In genomic region chr9:33165263-33166151, GRCh38 we compare ENCODE assay signal across 1 cellular context.
TF ChIP-seq lines count a peak whose summit lies in the region.

No MANE protein-coding gene starts in this region.

TF ChIP-seq in HepG2, 621 proteins besides CTCF, POLR2A, EP300 and RAD21 (continued from another document and continues in another):
- TF ChIP-seq DZIP1 (CRISPR knock-in tag; IDR thresholded peaks at IDR 0.05) (no peak), CBX5 (CRISPR knock-in tag; IDR thresholded peaks at IDR 0.05; ENCODE audit: borderline replicate concordance) (peak; percentile 66; the same call in 1 of the 2 replicates), ZNF616 (CRISPR knock-in tag; IDR thresholded peaks at IDR 0.05; ENCODE audit: low read depth) (no peak), HDAC2 (CRISPR knock-in tag; IDR thresholded peaks at IDR 0.05) (peak; percentile 90; the same call in 1 of the 2 replicates), ZNF329 (CRISPR knock-in tag; IDR thresholded peaks at IDR 0.05; ENCODE audit: low read depth) (no peak), NR2C2 (CRISPR knock-in tag; IDR thresholded peaks at IDR 0.05; ENCODE audit: borderline replicate concordance) (peak; percentile 96), ZMYM3 (CRISPR knock-in tag; IDR thresholded peaks at IDR 0.05) (no peak), NFKB2 (CRISPR knock-in tag; IDR thresholded peaks at IDR 0.05; ENCODE audit: borderline replicate concordance) (no peak), ZSCAN31 (CRISPR knock-in tag; IDR thresholded peaks at IDR 0.05; ENCODE audit: low read depth) (0 out of 2 replicates have a peak, but pooled peaks have one; percentile 19), FOXA3 (CRISPR knock-in tag; IDR thresholded peaks at IDR 0.05) (peak; percentile 90), ZNF556 (CRISPR knock-in tag; IDR thresholded peaks at IDR 0.05; ENCODE audit: borderline replicate concordance) (no peak), PHF20 (CRISPR knock-in tag; IDR thresholded peaks at IDR 0.05) (0 out of 2 replicates have a peak, but pooled peaks have one; percentile 46), ZMAT3 (CRISPR knock-in tag; conservative IDR thresholded peaks at IDR 0.05) (no peak; the same call in 1 of the 2 replicates), SNAI1 (CRISPR knock-in tag; IDR thresholded peaks at IDR 0.05; ENCODE audit: borderline replicate concordance) (no peak), ATM (IDR thresholded peaks at IDR 0.05; ENCODE audit: borderline replicate concordance) (no peak), NR0B2 (CRISPR knock-in tag; IDR thresholded peaks at IDR 0.05) (no peak), POGK (CRISPR knock-in tag; conservative IDR thresholded peaks at IDR 0.05) (peak; percentile 64; the same call in 1 of the 2 replicates), ZNF570 (CRISPR knock-in tag; IDR thresholded peaks at IDR 0.05; ENCODE audit: borderline replicate concordance) (no peak), ZNF343 (CRISPR knock-in tag; IDR thresholded peaks at IDR 0.05) (no peak; the same call in 1 of the 2 replicates), SNRNP70 (IDR thresholded peaks at IDR 0.05; ENCODE audit: low read depth, low read length) (no peak), ZBTB2 (CRISPR knock-in tag; IDR thresholded peaks at IDR 0.05; ENCODE audit: low read depth) (no peak), KAT7 (CRISPR knock-in tag; IDR thresholded peaks at IDR 0.05; ENCODE audit: borderline replicate concordance) (no peak), ZNF224 (CRISPR knock-in tag; IDR thresholded peaks at IDR 0.05) (no peak), ZBTB43 (CRISPR knock-in tag; conservative IDR thresholded peaks at IDR 0.05) (no peak), ELF3 (CRISPR knock-in tag; IDR thresholded peaks at IDR 0.05) (peak; percentile 77; the same call in 1 of the 2 replicates), IKZF4 (CRISPR knock-in tag; IDR thresholded peaks at IDR 0.05; ENCODE audit: borderline replicate concordance, low read depth, not compliant biosample characterization) (no peak), AHR (CRISPR knock-in tag; IDR thresholded peaks at IDR 0.05) (no peak), SNAPC2 (CRISPR knock-in tag; IDR thresholded peaks at IDR 0.05) (no peak), ATF1 (CRISPR knock-in tag; IDR thresholded peaks at IDR 0.05) (peak; percentile 53; the same call in 1 of the 2 replicates), HNRNPK (IDR thresholded peaks at IDR 0.05; ENCODE audit: low read depth, low read length, poor library complexity, severe bottlenecking) (no peak), ZNF614 (CRISPR knock-in tag; IDR thresholded peaks at IDR 0.05; ENCODE audit: borderline replicate concordance) (peak; percentile 89), SPEN (CRISPR knock-in tag; IDR thresholded peaks at IDR 0.05; ENCODE audit: low read depth) (peak; percentile 49; the same call in 1 of the 2 replicates), HNRNPL (IDR thresholded peaks at IDR 0.05; ENCODE audit: low read depth, low read length) (no peak), ZFAT (CRISPR knock-in tag; conservative IDR thresholded peaks at IDR 0.05) (no peak), FIP1L1 (IDR thresholded peaks at IDR 0.05; ENCODE audit: borderline replicate concordance, insufficient read depth, low read depth, low read length) (no peak), PLSCR1 (CRISPR knock-in tag; IDR thresholded peaks at IDR 0.05; ENCODE audit: borderline replicate concordance) (no peak), NFYB (CRISPR knock-in tag; IDR thresholded peaks at IDR 0.05) (0 out of 2 replicates have a peak, but pooled peaks have one; percentile 12), SIX4 (CRISPR knock-in tag; IDR thresholded peaks at IDR 0.05) (peak; percentile 75), ZNF280B (CRISPR knock-in tag; IDR thresholded peaks at IDR 0.05; ENCODE audit: borderline replicate concordance) (no peak), ETV5 (CRISPR knock-in tag; IDR thresholded peaks at IDR 0.05; ENCODE audit: borderline replicate concordance) (peak; percentile 92), SRF (IDR thresholded peaks at IDR 0.05; ENCODE audit: low read depth, low read length) (peak; percentile 100), KAT8 (CRISPR knock-in tag; IDR thresholded peaks at IDR 0.05) (peak; percentile 44), MBNL3 (CRISPR knock-in tag; conservative IDR thresholded peaks at IDR 0.05) (no peak), ZNF883 (CRISPR knock-in tag; IDR thresholded peaks at IDR 0.05; ENCODE audit: not compliant biosample characterization) (no peak), MLX (CRISPR knock-in tag; IDR thresholded peaks at IDR 0.05) (peak; percentile 36; the same call in 1 of the 2 replicates), HIC2 (CRISPR knock-in tag; IDR thresholded peaks at IDR 0.05; ENCODE audit: low read depth) (peak; percentile 81), PTBP1 (IDR thresholded peaks at IDR 0.05; ENCODE audit: low read depth, low read length, poor library complexity, severe bottlenecking) (no peak), ZNF687 (CRISPR knock-in tag; IDR thresholded peaks at IDR 0.05) (no peak)
